Comparison of ENCODE assay signal across 19 cellular contexts in genomic region chr2:156309922-156310321, GRCh38. TPM values are rescaled to one million over a fixed set of nuclear protein-coding genes. Genes with fewer than 3 reads are reported as not detected.
DNase-seq lines count a peak whose midpoint lies in the region; ATAC-seq, FAIRE-seq and TF ChIP-seq lines count a peak whose summit lies in the region.
"Had no signal": no experiment of that assay in that cellular context is flagged by ENCODE, and none has a peak within 500 bp of the region (broad histone marks: within the 10 kb centered on the region; RNA-seq: fewer than 3 reads in every experiment).

No MANE protein-coding gene starts in this region.

- BruUV-seq in HepG2 (replicated peaks; lab: Mats Ljungman, UMichigan) = no TSS peak

- H3K4me1 Mint-ChIP-seq in WTC11 = no peaks in the 10 kb centered on the region
- H3K4me1 Mint-ChIP-seq: CD4-positive, alpha-beta memory T cell; GM23338 had no signal

- H3K27ac ChIP-seq in HepG2 (ENCODE audit: extremely low read length, insufficient read depth, low read length) (no peak overlapping the region), foreskin keratinocyte (no peak overlapping the region)

- DNase-seq in WTC11 (ENCODE audit: low spot score) = no peak
- peak; percentile 35 for DNase-seq in HepG2 (ENCODE audit: low spot score)
- peak; percentile 16 for DNase-seq in retina
- DNase-seq in activated CD8-positive, alpha-beta memory T cell treated with anti-CD3 and anti-CD28 coated beads for 24 hours = no peak
- no peak for DNase-seq in posterior cingulate gyrus
- DNase-seq in foreskin keratinocyte = no peak
- DNase-seq: C1 segment of cervical spinal cord; Calu3; CD4-positive, alpha-beta memory T cell; COR-L47; DMS53; DMS79 treated with DMSO at 0.1 percent for 48 hours; GF-D8; H9; HFFc6 had no signal

- no peaks in the 10 kb centered on the region for H3K9me3 ChIP-seq in HepG2 (ENCODE audit: low read length)

- no peak for ATAC-seq in WTC11
- peak; percentile 69 for ATAC-seq in HepG2
- no peak for ATAC-seq in foreskin keratinocyte
- ATAC-seq: GM23338 had no signal

- intact Hi-C loops in HepG2 (cut with micrococcal nuclease; ENCODE audit: unreplicated experiment) = no loop called here
- intact Hi-C loops in posterior cingulate gyrus (cut with DNase I) = no loop called here

- H3K36me3 ChIP-seq in HepG2 (replicated peaks in 1 of 2; ENCODE audit: control insufficient read depth in 1 of 2, insufficient read depth in 2 of 2, low read length in 2 of 2) = no peaks in the 10 kb centered on the region

- no peaks in the 10 kb centered on the region for H4K20me1 ChIP-seq in HepG2 (ENCODE audit: insufficient read depth, low read length)

- POLR2A ChIA-PET in WTC11 (lab: Charles Lee) (no interaction called here), HepG2 (lab: Yijun Ruan, JAX) (no interaction called here)

- H3K27me3 ChIP-seq in HepG2 (ENCODE audit: control insufficient read depth in 1 of 2, insufficient read depth in 2 of 2, low read length in 2 of 2) (no peaks in the 10 kb centered on the region), foreskin keratinocyte (no peaks in the 10 kb centered on the region)

- no peaks in the 10 kb centered on the region for H3K79me2 ChIP-seq in HepG2 (ENCODE audit: insufficient read depth, low read length)

- TF ChIP-seq POLR2A in HepG2 (IDR thresholded peaks at IDR 0.05; ENCODE audit: insufficient read depth in 1 of 2, low read depth in 2 of 2, low read length in 2 of 2) = no peak

- H3K27me3 Mint-ChIP-seq in WTC11 (ENCODE audit: low read depth) = peaks cover 4% of the 10 kb centered on the region; the same call in 1 of the 2 replicates

- H3K4me3 ChIP-seq in HepG2 (replicated peaks in 1 of 3; ENCODE audit: insufficient read depth in 1 of 3, low read depth in 2 of 3, low read length in 3 of 3) = no peak overlapping the region
- H3K4me3 ChIP-seq: GM23338 had no signal

- CTCF ChIA-PET in WTC11 (lab: Charles Lee) (interaction anchor here (0.6 kb wide), 1 partner anchor 26 kb away, joined by 3 read pairs; no protein-coding TSS in a partner anchor), HepG2 (lab: Yijun Ruan, JAX; ENCODE audit: low intra/inter-chr PET ratio, low total read pairs) (no interaction called here)

- H3K27ac Mint-ChIP-seq in WTC11 = no peak overlapping the region
- H3K27ac Mint-ChIP-seq: CD4-positive, alpha-beta memory T cell; GM23338; H9; HFFc6 had no signal

- no peak for TF ChIP-seq CTCF in WTC11 (IDR thresholded peaks at IDR 0.05)
- TF ChIP-seq CTCF in HepG2 (CRISPR knock-in tag; IDR thresholded peaks at IDR 0.05) = no peak
- no peak for TF ChIP-seq CTCF in foreskin keratinocyte (conservative IDR thresholded peaks at IDR 0.05)

- WGBS in HepG2 (ENCODE audit: low lambda C conversion rate) = 0% methylated on average over 1 of the region's 1 CpG

- no peaks in the 10 kb centered on the region for H3K9me3 Mint-ChIP-seq in WTC11
- H3K9me3 Mint-ChIP-seq: CD4-positive, alpha-beta memory T cell; GM23338; H9; HFFc6 had no signal

- H3K4me2 ChIP-seq in HepG2 (ENCODE audit: low read depth, low read length) = no peak overlapping the region
- H3K4me2 ChIP-seq: GM23338 had no signal

- no peaks in the 10 kb centered on the region for H3K36me3 Mint-ChIP-seq in WTC11
- H3K36me3 Mint-ChIP-seq: CD4-positive, alpha-beta memory T cell had no signal

- in situ Hi-C loops in HepG2 (cut with HindIII; ENCODE audit: extremely low pct_ligation_motif_present, low pct_unique_long_range_greater_than_20kb) = no loop called here

- no peak for TF ChIP-seq RAD21 in HepG2 (CRISPR knock-in tag; IDR thresholded peaks at IDR 0.05)

- H3K4me3 Mint-ChIP-seq in WTC11 = no peak overlapping the region
- H3K4me3 Mint-ChIP-seq: CD4-positive, alpha-beta memory T cell; GM23338; H9; HFFc6 had no signal

- FAIRE-seq in HepG2 (lab: Jason Lieb, UNC) = no peak
- FAIRE-seq: GM12891, GM18507 had no signal

- TF ChIP-seq EP300 in HepG2 (IDR thresholded peaks at IDR 0.05; ENCODE audit: low read depth in 2 of 2, low read length in 2 of 2) (peak in 1 of 2 experiments; percentile 45; a peak in 1 of 4 replicates), HepG2 (CRISPR knock-in tag; IDR thresholded peaks at IDR 0.05; ENCODE audit: borderline replicate concordance) (no peak)

- H3K9ac ChIP-seq in HepG2 (ENCODE audit: insufficient read depth, low read depth, low read length) = no peak overlapping the region

- no peak overlapping the region for H2AFZ ChIP-seq in HepG2 (ENCODE audit: low read length)
- H2AFZ ChIP-seq: GM23338 had no signal

- H3K4me1 ChIP-seq in HepG2 (ENCODE audit: insufficient read depth, low read length) (peaks cover 9% of the 10 kb centered on the region), foreskin keratinocyte (no peaks in the 10 kb centered on the region)

TF ChIP-seq in WTC11, 78 proteins besides CTCF, POLR2A, EP300 and RAD21:
- TF ChIP-seq ETV6 (CRISPR knock-in tag; IDR thresholded peaks at IDR 0.05) = no peak
- no peak for TF ChIP-seq CDX4 (CRISPR knock-in tag; IDR thresholded peaks at IDR 0.05; ENCODE audit: borderline replicate concordance)
- TF ChIP-seq OVOL2 (CRISPR knock-in tag; IDR thresholded peaks at IDR 0.05; ENCODE audit: borderline replicate concordance) = no peak
- no peak for TF ChIP-seq ELF4 (CRISPR knock-in tag; IDR thresholded peaks at IDR 0.05; ENCODE audit: low read depth)
- TF ChIP-seq GABPB1 (CRISPR knock-in tag; IDR thresholded peaks at IDR 0.05) = peak; percentile 57
- TF ChIP-seq SP1 (CRISPR knock-in tag; conservative IDR thresholded peaks at IDR 0.05) = no peak
- TF ChIP-seq, protein P1, sequence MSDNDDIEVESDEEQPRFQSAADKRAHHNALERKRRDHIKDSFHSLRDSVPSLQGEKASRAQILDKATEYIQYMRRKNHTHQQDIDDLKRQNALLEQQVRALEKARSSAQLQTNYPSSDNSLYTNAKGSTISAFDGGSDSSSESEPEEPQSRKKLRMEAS (CRISPR knock-in tag; IDR thresholded peaks at IDR 0.05) = no peak

TF ChIP-seq in HepG2, 621 proteins besides CTCF, POLR2A, EP300 and RAD21 (continues in another document):
- peak; percentile 51; the same call in 1 of the 2 replicates for TF ChIP-seq ARID5B (CRISPR knock-in tag; IDR thresholded peaks at IDR 0.05)
- TF ChIP-seq ZMYM2 (CRISPR knock-in tag; IDR thresholded peaks at IDR 0.05) = no peak
- no peak; the same call in 1 of the 2 replicates for TF ChIP-seq GATAD2A (CRISPR knock-in tag; IDR thresholded peaks at IDR 0.05)
- TF ChIP-seq FOXJ3 (CRISPR knock-in tag; IDR thresholded peaks at IDR 0.05; ENCODE audit: borderline replicate concordance) = peak; percentile 61; the same call in 1 of the 2 replicates
- TF ChIP-seq HNF4A (CRISPR knock-in tag; IDR thresholded peaks at IDR 0.05) = peak; percentile 91

RNA-seq across cellular contexts. Expression of gene NR4A2, which starts 22.6 kb away (rescaled TPM):
- total RNA-seq in WTC11 (2021) = 0.66 to 0.69 TPM (median 0.66 TPM) in 3 replicates
- not detected in 2 replicates for total RNA-seq in HepG2 (2016; rRNA removed; fragmentation: Illumina TruSeq; extraction: Trizol)
- not detected in 2 replicates for total RNA-seq in HepG2 (2016; cell fraction: cytosol; rRNA removed; fragmentation: Illumina TruSeq; extraction: Trizol; ENCODE audit: low read depth)
- total RNA-seq in HepG2 (2016; cell fraction: insoluble cytoplasmic fraction; rRNA removed; fragmentation: Illumina TruSeq; extraction: Trizol) = not detected in 2 replicates
- total RNA-seq in HepG2 (2016; cell fraction: membrane; rRNA removed; fragmentation: Illumina TruSeq; extraction: Trizol) = 0.03 TPM in 1 of 2 replicates, not detected in the other
- total RNA-seq in HepG2 (2016; cell fraction: nucleus; rRNA removed; fragmentation: Illumina TruSeq; extraction: Trizol) = not detected in 2 replicates
- 0.13 TPM in 1 of 2 replicates, not detected in the other for polyA plus RNA-seq in HepG2 (2011; rRNA removed)
- polyA plus RNA-seq in HepG2 (2011; cell fraction: cytosol; rRNA removed) = not detected in 2 replicates
- 0.14 and 0.27 TPM in 2 replicates for polyA plus RNA-seq in HepG2 (2011; cell fraction: nucleus; rRNA removed)
- 0.07 TPM in 1 of 2 replicates, not detected in the other for polyA plus RNA-seq in HepG2 (2012)
- polyA plus RNA-seq in HepG2 (2016; cell fraction: cytosol; fragmentation: Illumina TruSeq; extraction: Trizol; ENCODE audit: low read depth) = not detected in 2 replicates
- polyA plus RNA-seq in HepG2 (2016; cell fraction: insoluble cytoplasmic fraction; fragmentation: Illumina TruSeq; extraction: Trizol; ENCODE audit: low read depth) = not detected in 2 replicates
- polyA plus RNA-seq in HepG2 (2016; cell fraction: membrane; fragmentation: Illumina TruSeq; extraction: Trizol; ENCODE audit: low read depth) = not detected in 2 replicates
- 0.13 and 0.21 TPM in 2 replicates for polyA plus RNA-seq in HepG2 (2016; cell fraction: nucleus; fragmentation: Illumina TruSeq; extraction: Trizol; ENCODE audit: insufficient read depth, low read depth)
- polyA minus RNA-seq in HepG2 (2011; rRNA and poly(A)+ RNA removed; ENCODE audit: low replicate concordance) = 9.7 TPM in 1 of 2 replicates, not detected in the other
- 0.20 TPM in 1 of 2 replicates, not detected in the other for polyA minus RNA-seq in HepG2 (2011; cell fraction: cytosol; rRNA and poly(A)+ RNA removed)
- polyA minus RNA-seq in HepG2 (2011; cell fraction: nucleus; rRNA and poly(A)+ RNA removed) = 0.99 TPM in 1 of 2 replicates, not detected in the other
- 0.31 and 0.32 TPM in 2 replicates for total RNA-seq in foreskin keratinocyte
- 0.17 and 0.30 TPM in 2 replicates for polyA plus RNA-seq in foreskin keratinocyte
- total RNA-seq: G401 had no signal

Comparison
In these comparisons a context has a peak if more than half of its experiments do, and no peak if none do; other contexts are left out.
1. DNase-seq: peak in HepG2 (single experiment) and retina (single experiment); none in WTC11 (single experiment), activated CD8-positive, alpha-beta memory T cell treated with anti-CD3 and anti-CD28 coated beads for 24 hours (single experiment), posterior cingulate gyrus (0 of 10) and foreskin keratinocyte (0 of 2).
2. Of the 50 proteins assayed by ChIP-seq in both HepG2 and WTC11: peak only in HepG2: FOXJ3 and ZNF121; only in WTC11: GABPB1; in both: none; in neither: 47.